ENCODE assay signal across 10 cellular contexts in the genomic region with DNA sequence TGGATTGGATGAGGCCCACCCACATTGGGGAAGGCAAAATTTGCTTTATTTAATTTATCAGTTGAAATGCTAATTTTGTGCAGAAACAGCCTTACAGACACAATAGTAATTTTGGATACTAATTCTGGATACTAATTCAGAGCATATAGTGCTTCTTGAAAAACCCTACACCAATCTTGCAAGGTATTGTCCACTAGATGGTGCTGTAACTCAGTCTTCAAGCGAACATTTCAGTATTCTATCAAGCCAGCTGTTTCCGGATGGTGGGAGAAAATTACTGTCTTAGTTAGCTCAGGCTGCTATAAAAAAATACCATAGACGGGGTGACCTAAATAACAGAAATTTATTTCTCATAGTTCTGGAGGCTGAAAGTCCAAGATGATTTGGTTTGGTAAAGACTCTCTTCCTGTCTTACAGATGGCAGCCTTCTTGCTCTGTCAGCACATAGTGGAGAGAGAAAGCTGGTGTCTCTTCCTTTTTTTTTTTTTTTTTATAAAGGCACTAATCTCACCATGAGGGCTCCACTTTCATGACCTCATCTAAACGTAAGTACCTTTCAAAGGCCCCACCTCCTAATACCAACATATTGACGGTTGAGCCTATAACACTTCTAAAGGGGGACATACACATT.
A peak's percentile ranks its signal among the peaks of the same experiment; 100 is the strongest.
DNase-seq lines count a peak whose midpoint lies in the region; ATAC-seq, FAIRE-seq and TF ChIP-seq lines count a peak whose summit lies in the region.
"Had no signal": no experiment of that assay in that cellular context is flagged by ENCODE, and none has a peak within 500 bp of the region (broad histone marks: within the 10 kb centered on the region; RNA-seq: fewer than 3 reads in every experiment).

No MANE protein-coding gene starts in this region.

- intact Hi-C loops in transverse colon (cut with DNase I; ENCODE audit: low total_unique reads): no loop called here

- H3K27ac Mint-ChIP-seq in stimulated activated effector memory CD8-positive, alpha-beta T cell treated with anti-CD3 and anti-CD28 coated beads, Interleukin-12 subunit alpha, Interleukin-12 subunit beta, amount 100 ng/mL, for 72 hours: no peak overlapping the region
- H3K27ac Mint-ChIP-seq: stimulated activated naive CD8-positive, alpha-beta T cell treated with anti-CD3 and anti-CD28 coated beads, Interleukin-15, Interleukin-2, amounts not matched to agents 100 ng/mL and 50 ng/mL, for 24 hours had no signal

- FAIRE-seq in HTR-8/SVneo (lab: Jason Lieb, UNC): peak; percentile 69

- no peak for TF ChIP-seq EP300 in transverse colon (IDR thresholded peaks at IDR 0.05; ENCODE audit: low read depth)

- DNase-seq in DMS53 treated with DMSO at 0.1 percent for 48 hours (lab: John Stamatoyannopoulos, UW; ENCODE audit: unreplicated experiment) (peak; percentile 84), HTR-8/SVneo (ENCODE audit: insufficient read length, low spot score) (peak; percentile 21), SHP77 treated with DMSO at 0.1 percent for 48 hours (lab: John Stamatoyannopoulos, UW) (peak; percentile 30), iPS DF 4.7 (ENCODE audit: extremely low read depth, low spot score) (peak; percentile 28), T-helper 9 cell (no peak), transverse colon (no peak)
- DNase-seq in stimulated activated effector memory CD8-positive, alpha-beta T cell treated with anti-CD3 and anti-CD28 coated beads, Interleukin-12 subunit alpha, Interleukin-12 subunit beta, amount 100 ng/mL, for 72 hours (ENCODE audit: low spot score in 2 of 2): no peak

- no peaks in the 10 kb centered on the region for H3K36me3 Mint-ChIP-seq in stimulated activated effector memory CD8-positive, alpha-beta T cell treated with anti-CD3 and anti-CD28 coated beads, Interleukin-12 subunit alpha, Interleukin-12 subunit beta, amount 100 ng/mL, for 72 hours

- H3K4me1 ChIP-seq in transverse colon: no peaks in the 10 kb centered on the region

- no peak overlapping the region for H3K4me3 ChIP-seq in transverse colon

- no peak overlapping the region for H3K4me3 Mint-ChIP-seq in stimulated activated effector memory CD8-positive, alpha-beta T cell treated with anti-CD3 and anti-CD28 coated beads, Interleukin-12 subunit alpha, Interleukin-12 subunit beta, amount 100 ng/mL, for 72 hours
- H3K4me3 Mint-ChIP-seq: stimulated activated naive CD8-positive, alpha-beta T cell treated with anti-CD3 and anti-CD28 coated beads, Interleukin-15, Interleukin-2, amounts not matched to agents 100 ng/mL and 50 ng/mL, for 24 hours had no signal

- in situ Hi-C loops in transverse colon (cut with MboI; ENCODE audit: low pct_ligation_motif_present in 1 of 4, low pct_unique_long_range_greater_than_20kb in 1 of 4, low sequenced_read_pairs in 3 of 4): no loop called here

- no peaks in the 10 kb centered on the region for H3K9me3 ChIP-seq in transverse colon

- 56% methylated on average over 3 to 5 of the region's 5 CpGs for WGBS in transverse colon (ENCODE audit: low coverage in 1 of 2), 2 donors

- TF ChIP-seq POLR2A in transverse colon (IDR thresholded peaks at IDR 0.05): no peak

- no peaks in the 10 kb centered on the region for H3K27me3 ChIP-seq in transverse colon

- H3K36me3 ChIP-seq in transverse colon: no peaks in the 10 kb centered on the region

- H3K4me1 Mint-ChIP-seq in stimulated activated effector memory CD8-positive, alpha-beta T cell treated with anti-CD3 and anti-CD28 coated beads, Interleukin-12 subunit alpha, Interleukin-12 subunit beta, amount 100 ng/mL, for 72 hours: no peaks in the 10 kb centered on the region

- H3K27ac ChIP-seq in transverse colon: no peak overlapping the region
- H3K27ac ChIP-seq: epithelial cell of prostate had no signal

- peaks cover 5% of the 10 kb centered on the region for H3K9me3 Mint-ChIP-seq in stimulated activated effector memory CD8-positive, alpha-beta T cell treated with anti-CD3 and anti-CD28 coated beads, Interleukin-12 subunit alpha, Interleukin-12 subunit beta, amount 100 ng/mL, for 72 hours

- peak in 1 of 5 experiments; percentile 19 for TF ChIP-seq CTCF in transverse colon (IDR thresholded peaks at IDR 0.05)

- ATAC-seq in HG03460 (IDR thresholded peaks at IDR 0.05; ENCODE audit: unreplicated experiment): no peak
- no peak for ATAC-seq in stimulated activated effector memory CD8-positive, alpha-beta T cell treated with anti-CD3 and anti-CD28 coated beads, Interleukin-12 subunit alpha, Interleukin-12 subunit beta, amount 100 ng/mL, for 72 hours

Comparison
In these comparisons a context has a peak if more than half of its experiments do, and no peak if none do; other contexts are left out.
1. DNase-seq: peak in DMS53 treated with DMSO at 0.1 percent for 48 hours (single experiment), HTR-8/SVneo (single experiment), SHP77 treated with DMSO at 0.1 percent for 48 hours (single experiment) and iPS DF 4.7 (single experiment); none in T-helper 9 cell (single experiment), stimulated activated effector memory CD8-positive, alpha-beta T cell treated with anti-CD3 and anti-CD28 coated beads, Interleukin-12 subunit alpha, Interleukin-12 subunit beta, amount 100 ng/mL, for 72 hours (0 of 2) and transverse colon (single experiment).